In genomic region chr15:81544385-81544784, GRCh38 we compare ENCODE assay signal across 3 cellular contexts.
"Had no signal": no experiment of that assay in that cellular context is flagged by ENCODE, and none has a peak within 500 bp of the region (broad histone marks: within the 10 kb centered on the region; RNA-seq: fewer than 3 reads in every experiment).

No MANE protein-coding gene starts in this region.

- H3K4me3 ChIP-seq: GM12878 had no signal

- ATAC-seq: GM12878 had no signal

- DNase-seq: GDM1, GF-D8 had no signal
